ENCODE assay signal across 33 cellular contexts in genomic region chr6:156350337-156350736, GRCh38.
DNase-seq lines count a peak whose midpoint lies in the region; TF ChIP-seq lines count a peak whose summit lies in the region.
"Had no signal": no experiment of that assay in that cellular context is flagged by ENCODE, and none has a peak within 500 bp of the region (broad histone marks: within the 10 kb centered on the region; RNA-seq: fewer than 3 reads in every experiment).

No MANE protein-coding gene starts in this region.

- no peaks in the 10 kb centered on the region for H3K36me3 Mint-ChIP-seq in activated CD4-positive, alpha-beta T cell treated with anti-CD3 and anti-CD28 coated beads, Interleukin-2, amount 10 ng/mL, durations not matched to agents 24 days and 14 days (ENCODE audit: low read depth)
- H3K36me3 Mint-ChIP-seq: CD14-positive monocyte; CD4-positive, CD25-positive, alpha-beta regulatory T cell; CD8-positive, alpha-beta memory T cell; CD8-positive, alpha-beta T cell had no signal

- TF ChIP-seq CTCF in esophagus muscularis mucosa (IDR thresholded peaks at IDR 0.05): no peak
- TF ChIP-seq CTCF in neural cell (IDR thresholded peaks at IDR 0.05; ENCODE audit: poor library complexity, severe bottlenecking): no peak

- no peaks in the 10 kb centered on the region for H3K9me3 ChIP-seq in esophagus muscularis mucosa
- no peaks in the 10 kb centered on the region for H3K9me3 ChIP-seq in neural cell (ENCODE audit: low read length)
- H3K9me3 ChIP-seq: A549; BE2C; BLaER1; BLaER1 treated with 17β-estradiol and CSF1 and Interleukin-3, amounts not matched to agents 10 nM and 100 nM; Caco-2 had no signal

- H4K20me1 ChIP-seq in neural cell (ENCODE audit: insufficient read depth): no peaks in the 10 kb centered on the region
- H4K20me1 ChIP-seq: BLaER1; BLaER1 treated with 17β-estradiol and CSF1 and Interleukin-3, amounts not matched to agents 10 nM and 100 nM had no signal

- DNase-seq in activated CD4-positive, alpha-beta T cell treated with anti-CD3 and anti-CD28 coated beads, Interleukin-2, amount 10 ng/mL, durations not matched to agents 24 days and 14 days: peak; percentile 21
- no peak for DNase-seq in activated CD4-positive, alpha-beta T cell treated with anti-CD3 and anti-CD28 coated beads, Interleukin-2, amount 50 U/mL, for 1 hour
- peak; percentile 8 for DNase-seq in esophagus muscularis mucosa (ENCODE audit: extremely low spot score)
- no peak for DNase-seq in NCI-H2029 treated with DMSO at 0.1 percent for 48 hours (lab: John Stamatoyannopoulos, UW)
- no peak for DNase-seq in activated naive CD4-positive, alpha-beta T cell (lab: John Stamatoyannopoulos, UW)
- DNase-seq: 8988T; ACHN; AML-193; BE2C; C1 segment of cervical spinal cord; Caco-2; Calu3; CD4-positive, alpha-beta memory T cell; CD4-positive, alpha-beta T cell; CD4-positive, CD25-positive, alpha-beta regulatory T cell; CD8-positive, alpha-beta memory T cell; CD8-positive, alpha-beta T cell; COR-L47; DMS 273 treated with DMSO at 0.1 percent for 48 hours; DMS153; DMS53; DMS79; DMS79 treated with DMSO at 0.1 percent for 48 hours; DND-41; EL had no signal

- H3F3A ChIP-seq in neural cell (ENCODE audit: insufficient read depth, low read length, poor library complexity, severe bottlenecking): no peaks in the 10 kb centered on the region

- H3K4me3 Mint-ChIP-seq in activated CD4-positive, alpha-beta T cell treated with anti-CD3 and anti-CD28 coated beads, Interleukin-2, amount 10 ng/mL, durations not matched to agents 24 days and 14 days: no peak overlapping the region
- H3K4me3 Mint-ChIP-seq: B cell; CD14-positive monocyte; CD4-positive, alpha-beta memory T cell; CD4-positive, alpha-beta T cell; CD4-positive, CD25-positive, alpha-beta regulatory T cell; CD8-positive, alpha-beta memory T cell; CD8-positive, alpha-beta T cell had no signal

- H3K27ac ChIP-seq in esophagus muscularis mucosa (replicated peaks in 1 of 4) (no peak overlapping the region), neural cell (ENCODE audit: low read length) (no peak overlapping the region)
- H3K27ac ChIP-seq: 22Rv1; A549; BLaER1; BLaER1 treated with 17β-estradiol and CSF1 and Interleukin-3, amounts not matched to agents 10 nM and 100 nM; C4-2B had no signal

- no peak for TF ChIP-seq POLR2A in esophagus muscularis mucosa (IDR thresholded peaks at IDR 0.05; ENCODE audit: low read depth)

- no peaks in the 10 kb centered on the region for H3K36me3 ChIP-seq in esophagus muscularis mucosa
- H3K36me3 ChIP-seq in neural cell (ENCODE audit: insufficient read depth, low read length): no peaks in the 10 kb centered on the region
- H3K36me3 ChIP-seq: BE2C; BLaER1; BLaER1 treated with 17β-estradiol and CSF1 and Interleukin-3, amounts not matched to agents 10 nM and 100 nM had no signal

- no peaks in the 10 kb centered on the region for H3K4me1 Mint-ChIP-seq in activated CD4-positive, alpha-beta T cell treated with anti-CD3 and anti-CD28 coated beads, Interleukin-2, amount 10 ng/mL, durations not matched to agents 24 days and 14 days
- H3K4me1 Mint-ChIP-seq: CD4-positive, alpha-beta memory T cell; CD4-positive, CD25-positive, alpha-beta regulatory T cell; CD8-positive, alpha-beta memory T cell had no signal

- no peak overlapping the region for H3K27ac Mint-ChIP-seq in activated CD4-positive, alpha-beta T cell treated with anti-CD3 and anti-CD28 coated beads, Interleukin-2, amount 10 ng/mL, durations not matched to agents 24 days and 14 days
- H3K27ac Mint-ChIP-seq: B cell; CD14-positive monocyte; CD4-positive, alpha-beta memory T cell; CD4-positive, alpha-beta T cell; CD8-positive, alpha-beta T cell had no signal

- H3K4me3 ChIP-seq in esophagus muscularis mucosa (no peak overlapping the region), neural cell (ENCODE audit: low read length) (no peak overlapping the region)
- H3K4me3 ChIP-seq: A549; BLaER1; BLaER1 treated with 17β-estradiol and CSF1 and Interleukin-3, amounts not matched to agents 10 nM and 100 nM had no signal

- TF ChIP-seq RAD21 in neural cell (conservative IDR thresholded peaks at IDR 0.05): peak; percentile 22

- H3K4me1 ChIP-seq in esophagus muscularis mucosa: no peaks in the 10 kb centered on the region
- H3K4me1 ChIP-seq: A549, BLaER1, Caco-2 had no signal

- H3K9ac ChIP-seq in neural cell (ENCODE audit: low read length): no peak overlapping the region
- H3K9ac ChIP-seq: BLaER1; BLaER1 treated with 17β-estradiol and CSF1 and Interleukin-3, amounts not matched to agents 10 nM and 100 nM had no signal

- WGBS in esophagus muscularis mucosa: 74% methylated on average over 4 of the region's 4 CpGs

- peaks cover 5% of the 10 kb centered on the region for H3K9me3 Mint-ChIP-seq in activated CD4-positive, alpha-beta T cell treated with anti-CD3 and anti-CD28 coated beads, Interleukin-2, amount 10 ng/mL, durations not matched to agents 24 days and 14 days
- H3K9me3 Mint-ChIP-seq: CD4-positive, alpha-beta T cell; CD8-positive, alpha-beta memory T cell; CD8-positive, alpha-beta T cell had no signal

- TF ChIP-seq EP300 in esophagus muscularis mucosa (IDR thresholded peaks at IDR 0.05): no peak
- TF ChIP-seq EP300 in neural cell (conservative IDR thresholded peaks at IDR 0.05; ENCODE audit: poor library complexity, severe bottlenecking): peak; percentile 93

- intact Hi-C loops in activated CD4-positive, alpha-beta T cell treated with anti-CD3 and anti-CD28 coated beads, Interleukin-2, amount 10 ng/mL, durations not matched to agents 24 days and 14 days (cut with micrococcal nuclease): no loop called here
- intact Hi-C loops in esophagus muscularis mucosa (cut with DNase I): no loop called here

- H2AFZ ChIP-seq in neural cell (ENCODE audit: low read depth, low read length): no peak overlapping the region

- no peaks in the 10 kb centered on the region for H3K79me2 ChIP-seq in neural cell (replicated peaks; ENCODE audit: insufficient read depth, low read length)

- H3K9me2 ChIP-seq in neural cell (ENCODE audit: insufficient read depth, low read length): no peaks in the 10 kb centered on the region

- no peaks in the 10 kb centered on the region for H3K27me3 Mint-ChIP-seq in activated CD4-positive, alpha-beta T cell treated with anti-CD3 and anti-CD28 coated beads, Interleukin-2, amount 10 ng/mL, durations not matched to agents 24 days and 14 days
- H3K27me3 Mint-ChIP-seq: CD4-positive, alpha-beta memory T cell; CD4-positive, alpha-beta T cell had no signal

- H3K27me3 ChIP-seq in esophagus muscularis mucosa (no peaks in the 10 kb centered on the region), neural cell (ENCODE audit: insufficient read depth, low read depth, low read length) (no peaks in the 10 kb centered on the region)
- H3K27me3 ChIP-seq: BE2C; BLaER1; BLaER1 treated with 17β-estradiol and CSF1 and Interleukin-3, amounts not matched to agents 10 nM and 100 nM had no signal

- H3K4me2 ChIP-seq in neural cell (ENCODE audit: low read length): no peak overlapping the region
- H3K4me2 ChIP-seq: A549; BLaER1; BLaER1 treated with 17β-estradiol and CSF1 and Interleukin-3, amounts not matched to agents 10 nM and 100 nM had no signal

TF ChIP-seq in neural cell, 6 proteins besides CTCF, POLR2A, EP300 and RAD21:
- TF ChIP-seq POLR2AphosphoS5 (IDR thresholded peaks at IDR 0.05): peak; percentile 68
- TF ChIP-seq TAF1 (IDR thresholded peaks at IDR 0.05; ENCODE audit: low read depth): no peak
- no peak for TF ChIP-seq SMC3 (conservative IDR thresholded peaks at IDR 0.05; ENCODE audit: poor library complexity)
- TF ChIP-seq EZH2 (IDR thresholded peaks at IDR 0.05; ENCODE audit: borderline replicate concordance, insufficient read depth, low read length, poor library complexity, severe bottlenecking): no peak
- peak; percentile 56 for TF ChIP-seq REST (IDR thresholded peaks at IDR 0.05; ENCODE audit: borderline replicate concordance)
- TF ChIP-seq MXI1 (conservative IDR thresholded peaks at IDR 0.05; ENCODE audit: poor library complexity, severe bottlenecking): no peak

Comparison
In these comparisons a context has a peak if more than half of its experiments do, and no peak if none do; other contexts are left out.
1. DNase-seq: peak in activated CD4-positive, alpha-beta T cell treated with anti-CD3 and anti-CD28 coated beads, Interleukin-2, amount 10 ng/mL, durations not matched to agents 24 days and 14 days (single experiment) and esophagus muscularis mucosa (single experiment); none in activated CD4-positive, alpha-beta T cell treated with anti-CD3 and anti-CD28 coated beads, Interleukin-2, amount 50 U/mL, for 1 hour (single experiment), NCI-H2029 treated with DMSO at 0.1 percent for 48 hours (single experiment) and activated naive CD4-positive, alpha-beta T cell (0 of 4).